17 cellular contexts compared by ENCODE assay signal in genomic region chr4:100641326-100641725, GRCh38.
"Had no signal": no experiment of that assay in that cellular context is flagged by ENCODE, and none has a peak within 500 bp of the region (broad histone marks: within the 10 kb centered on the region; RNA-seq: fewer than 3 reads in every experiment).

No MANE protein-coding gene starts in this region.

- DNase-seq: activated CD4-positive, alpha-beta T cell treated with anti-CD3 and anti-CD28 coated beads, Interleukin-2, amount 10 ng/mL, durations not matched to agents 24 days and 14 days; activated CD4-positive, CD25-positive, alpha-beta regulatory T cell; activated CD8-positive, alpha-beta memory T cell treated with anti-CD3 and anti-CD28 coated beads, Interleukin-2, amount 50 U/mL, for 48 hours; activated gamma-delta T cell; activated T-cell treated with anti-CD3 and anti-CD28 coated beads, Interleukin-2, amount 50 U/mL, for 72 hours; central memory CD4-positive, alpha-beta T cell; effector CD4-positive, alpha-beta T cell; foreskin fibroblast; glutamatergic neuron; hypothalamus; kidney; left ventricle myocardium superior; natural killer cell; stimulated activated CD4-positive, alpha-beta T cell treated with anti-CD3 and anti-CD28 coated beads, Interleukin-2, amount 100 ng/mL, for 48 hours; stimulated activated naive CD4-positive, alpha-beta T cell; tibial artery had no signal

- ATAC-seq: activated naive CD4-positive, alpha-beta T cell treated with anti-CD3 and anti-CD28 coated beads, Interleukin-2, amount 50 U/mL, for 72 hours; activated T-cell treated with anti-CD3 and anti-CD28 coated beads, Interleukin-2, amount 50 U/mL, for 72 hours; left ventricle myocardium superior; natural killer cell had no signal
